2 cellular contexts compared by ENCODE assay signal in genomic region chr6:54010340-54011276, GRCh38.
TF ChIP-seq lines count a peak whose summit lies in the region.

No MANE protein-coding gene starts in this region.

TF ChIP-seq in IMR-90, 13 proteins besides CTCF, POLR2A, EP300 and RAD21 (continued from another document):
- TF ChIP-seq USF2 (IDR thresholded peaks at IDR 0.05; ENCODE audit: low read depth, low read length) (no peak), SMC3 (IDR thresholded peaks at IDR 0.05; ENCODE audit: low read depth, low read length) (no peak), RCOR1 (IDR thresholded peaks at IDR 0.05; ENCODE audit: insufficient replicate concordance, low read length) (no peak), MXI1 (IDR thresholded peaks at IDR 0.05; ENCODE audit: borderline replicate concordance, low read depth, low read length) (no peak), CHD1 (IDR thresholded peaks at IDR 0.05; ENCODE audit: low read depth, low read length) (no peak), FOS (IDR thresholded peaks at IDR 0.05; ENCODE audit: low read depth, low read length) (no peak), ELK1 (IDR thresholded peaks at IDR 0.05; ENCODE audit: borderline replicate concordance, low read depth, low read length) (no peak), NFE2L2 (IDR thresholded peaks at IDR 0.05; ENCODE audit: low read depth, low read length) (no peak)

TF ChIP-seq in HepG2, 621 proteins besides CTCF, POLR2A, EP300 and RAD21 (continued from another document and continues in another):
- no peak for TF ChIP-seq FIP1L1 (IDR thresholded peaks at IDR 0.05; ENCODE audit: borderline replicate concordance, insufficient read depth, low read depth, low read length)
- no peak for TF ChIP-seq NBN (conservative IDR thresholded peaks at IDR 0.05)
- peak; percentile 63 for TF ChIP-seq PPARG (CRISPR knock-in tag; conservative IDR thresholded peaks at IDR 0.05)
- TF ChIP-seq GTF2F1 (IDR thresholded peaks at IDR 0.05; ENCODE audit: low read length), result no peak
- no peak for TF ChIP-seq DNMT1 (CRISPR knock-in tag; IDR thresholded peaks at IDR 0.05)
- TF ChIP-seq SCMH1 (CRISPR knock-in tag; IDR thresholded peaks at IDR 0.05; ENCODE audit: borderline replicate concordance), result no peak
- no peak for TF ChIP-seq ZNF513 (CRISPR knock-in tag; conservative IDR thresholded peaks at IDR 0.05)
- no peak for TF ChIP-seq PTBP1 (IDR thresholded peaks at IDR 0.05; ENCODE audit: low read depth, low read length, poor library complexity, severe bottlenecking)
- TF ChIP-seq SAP130 (CRISPR knock-in tag; IDR thresholded peaks at IDR 0.05; ENCODE audit: low read depth), result peak; percentile 29; the same call in 1 of the 2 replicates
- no peak for TF ChIP-seq ZNF772 (CRISPR knock-in tag; IDR thresholded peaks at IDR 0.05)
- TF ChIP-seq GMEB2 (CRISPR knock-in tag; IDR thresholded peaks at IDR 0.05; ENCODE audit: low read depth), result no peak
- no peak for TF ChIP-seq POLR2AphosphoS2 (IDR thresholded peaks at IDR 0.05; ENCODE audit: low read depth, low read length)
- peak; percentile 28; the same call in 1 of the 2 replicates for TF ChIP-seq MYPOP (CRISPR knock-in tag; IDR thresholded peaks at IDR 0.05)
- TF ChIP-seq GRHL1 (CRISPR knock-in tag; conservative IDR thresholded peaks at IDR 0.05), result no peak
- no peak for TF ChIP-seq LCORL (IDR thresholded peaks at IDR 0.05)
- peak; percentile 73; the same call in 1 of the 2 replicates for TF ChIP-seq LCORL (CRISPR knock-in tag; IDR thresholded peaks at IDR 0.05)
- peak; percentile 86 for TF ChIP-seq NR2F6 (IDR thresholded peaks at IDR 0.05)
- peak; percentile 80; the same call in 1 of the 2 replicates for TF ChIP-seq NR2F6 (CRISPR knock-in tag; IDR thresholded peaks at IDR 0.05)
- TF ChIP-seq LBX2 (CRISPR knock-in tag; IDR thresholded peaks at IDR 0.05; ENCODE audit: borderline replicate concordance), result no peak
- peak; percentile 23; the same call in 1 of the 2 replicates for TF ChIP-seq FOSL2 (CRISPR knock-in tag; IDR thresholded peaks at IDR 0.05)
- peak; percentile 79 for TF ChIP-seq ZNF281 (CRISPR knock-in tag; IDR thresholded peaks at IDR 0.05; ENCODE audit: borderline replicate concordance)
- no peak for TF ChIP-seq THAP7 (CRISPR knock-in tag; IDR thresholded peaks at IDR 0.05)
- no peak for TF ChIP-seq CSRNP1 (CRISPR knock-in tag; IDR thresholded peaks at IDR 0.05)
- TF ChIP-seq HMG20A (CRISPR knock-in tag; IDR thresholded peaks at IDR 0.05; ENCODE audit: borderline replicate concordance), result peak; percentile 15; the same call in 1 of the 2 replicates
- TF ChIP-seq ISL2 (CRISPR knock-in tag; IDR thresholded peaks at IDR 0.05), result 0 out of 2 replicates have a peak, but pooled peaks have one; percentile 19
- peak; percentile 7; the same call in 1 of the 2 replicates for TF ChIP-seq ZNF331 (CRISPR knock-in tag; IDR thresholded peaks at IDR 0.05)
- TF ChIP-seq ATF4 (CRISPR knock-in tag; IDR thresholded peaks at IDR 0.05), result 0 out of 4 replicates have a peak, but pooled peaks of 1 of the 2 experiments have one; percentile 18
- TF ChIP-seq PCBP1 (IDR thresholded peaks at IDR 0.05; ENCODE audit: borderline replicate concordance, low read depth, low read length), result no peak
- TF ChIP-seq AHR (CRISPR knock-in tag; IDR thresholded peaks at IDR 0.05), result no peak
- TF ChIP-seq THAP8 (CRISPR knock-in tag; IDR thresholded peaks at IDR 0.05; ENCODE audit: borderline replicate concordance), result no peak
- peak; percentile 61; the same call in 1 of the 2 replicates for TF ChIP-seq REPIN1 (CRISPR knock-in tag; IDR thresholded peaks at IDR 0.05; ENCODE audit: borderline replicate concordance, low read depth)
- no peak for TF ChIP-seq KLF13 (CRISPR knock-in tag; IDR thresholded peaks at IDR 0.05)
- TF ChIP-seq KDM4B (CRISPR knock-in tag; IDR thresholded peaks at IDR 0.05), result no peak
- peak; percentile 97 for TF ChIP-seq SIX1 (CRISPR knock-in tag; IDR thresholded peaks at IDR 0.05; ENCODE audit: borderline replicate concordance)
- no peak for TF ChIP-seq ATF7 (IDR thresholded peaks at IDR 0.05)
- no peak for TF ChIP-seq ATF7 (CRISPR knock-in tag; IDR thresholded peaks at IDR 0.05)
- no peak for TF ChIP-seq ZNF724P (CRISPR knock-in tag; IDR thresholded peaks at IDR 0.05; ENCODE audit: borderline replicate concordance)
- no peak for TF ChIP-seq ZNF484 (CRISPR knock-in tag; IDR thresholded peaks at IDR 0.05; ENCODE audit: borderline replicate concordance, low read depth)
- peak; percentile 70; the same call in 1 of the 2 replicates for TF ChIP-seq ARID2 (CRISPR knock-in tag; IDR thresholded peaks at IDR 0.05; ENCODE audit: borderline replicate concordance)
- no peak for TF ChIP-seq ZNF275 (CRISPR knock-in tag; IDR thresholded peaks at IDR 0.05; ENCODE audit: borderline replicate concordance)
- no peak for TF ChIP-seq ZNF7 (CRISPR knock-in tag; IDR thresholded peaks at IDR 0.05)
- peak; percentile 52; the same call in 1 of the 2 replicates for TF ChIP-seq ZBTB34 (CRISPR knock-in tag; IDR thresholded peaks at IDR 0.05)
- TF ChIP-seq RFX3 (CRISPR knock-in tag; IDR thresholded peaks at IDR 0.05), result no peak
- no peak for TF ChIP-seq ZNF740 (CRISPR knock-in tag; IDR thresholded peaks at IDR 0.05)
- peak; percentile 92 for TF ChIP-seq CEBPG (CRISPR knock-in tag; IDR thresholded peaks at IDR 0.05)
- TF ChIP-seq GATAD1 (CRISPR knock-in tag; IDR thresholded peaks at IDR 0.05), result no peak
